Comparison of ENCODE assay signal across 7 cellular contexts in the genomic region with DNA sequence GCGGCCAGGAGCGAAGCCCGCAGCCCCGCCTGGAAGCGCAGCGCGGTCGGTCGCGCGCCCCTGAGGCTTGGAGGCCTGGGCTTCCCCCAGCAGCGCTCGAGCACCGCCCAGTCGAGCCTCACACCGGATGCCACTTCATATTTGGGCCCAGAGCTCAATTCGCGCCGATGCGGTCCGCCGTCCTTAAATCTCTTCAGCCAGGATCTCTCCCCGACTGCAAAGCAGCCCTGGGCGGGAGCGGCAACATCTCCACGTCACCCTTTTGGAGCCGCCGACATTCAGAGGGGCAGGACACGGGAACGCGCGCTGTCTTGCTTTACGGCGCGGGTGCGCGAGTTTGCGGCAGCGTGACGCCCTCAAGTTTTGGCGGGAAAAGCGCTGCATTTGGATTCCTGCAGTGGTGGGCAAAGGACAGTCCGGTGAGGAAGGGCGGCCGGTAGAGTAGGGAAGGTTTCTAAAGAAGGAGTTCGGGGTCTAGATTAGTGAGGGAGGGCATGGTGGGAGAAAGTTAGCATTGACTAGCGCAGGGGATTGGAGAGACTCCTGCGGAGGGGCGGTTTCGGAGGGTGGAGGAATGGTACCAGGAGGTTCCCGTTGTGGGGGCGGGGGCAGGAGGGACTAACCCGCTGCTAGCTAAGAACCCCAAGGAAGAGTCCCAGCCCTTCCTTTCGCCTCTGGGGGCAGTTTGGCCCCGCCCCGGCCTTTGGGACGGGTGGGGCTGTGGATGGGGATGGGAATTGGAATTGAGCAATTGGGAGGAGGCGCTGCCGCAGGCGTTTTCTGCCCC.
DNase-seq lines count a peak whose midpoint lies in the region; ATAC-seq and TF ChIP-seq lines count a peak whose summit lies in the region.

No MANE protein-coding gene starts in this region.

- peak overlapping the region; percentile 65 for H3K4me3 ChIP-seq in astrocyte of the cerebellum (ENCODE audit: low read depth, low read length)

- in situ Hi-C loops in astrocyte of the cerebellum (cut with HindIII; ENCODE audit: low sequenced_read_pairs): loop anchor here (10.0 kb wide), 1 partner anchor 269 kb away; no protein-coding TSS in a partner anchor

- no peak for TF ChIP-seq CTCF in astrocyte of the cerebellum (IDR thresholded peaks at IDR 0.05; ENCODE audit: low read depth, low read length, missing control alignments)

- DNase-seq in NCI-H1694 treated with DMSO at 0.1 percent for 48 hours (lab: John Stamatoyannopoulos, UW) (peak; percentile 54), T-helper 9 cell (peak; percentile 74), astrocyte of the cerebellum (ENCODE audit: low read depth) (peak; percentile 71), hippocampal formation (lab: John Stamatoyannopoulos, UW) (peak; percentile 85), retina (peak; percentile 100)

- ATAC-seq in GM18502 (IDR thresholded peaks at IDR 0.05; ENCODE audit: poor library complexity, unreplicated experiment) (peak; percentile 88), HG02938 (IDR thresholded peaks at IDR 0.05; ENCODE audit: unreplicated experiment) (peak; percentile 72)

Comparison
In these comparisons a context has a peak if more than half of its experiments do, and no peak if none do; other contexts are left out.
1. Peak in every context shown above with its lines: DNase-seq, ATAC-seq and H3K4me3 ChIP-seq.